Comparison of ENCODE assay signal across 14 cellular contexts in the genomic region with DNA sequence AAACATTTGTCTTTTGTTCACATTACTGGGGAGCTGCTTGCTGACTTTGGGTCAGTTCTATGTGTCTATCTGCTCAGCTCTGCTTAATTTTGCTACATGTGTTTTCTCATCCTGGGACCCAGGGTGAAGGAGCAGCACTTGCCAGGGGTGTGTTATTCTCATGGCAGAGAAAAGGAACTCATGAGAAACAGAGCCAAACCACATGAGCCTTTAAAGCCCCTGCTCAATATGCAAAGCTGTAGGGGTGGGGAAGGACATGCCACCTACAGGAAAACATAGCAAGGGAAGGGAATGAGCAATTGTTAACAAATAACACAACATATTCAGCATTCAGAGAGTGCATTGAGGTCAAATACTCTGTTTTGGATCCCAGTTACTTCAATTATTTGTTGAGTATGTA.
DNase-seq lines count a peak whose midpoint lies in the region; ATAC-seq and TF ChIP-seq lines count a peak whose summit lies in the region.
"Had no signal": no experiment of that assay in that cellular context is flagged by ENCODE, and none has a peak within 500 bp of the region (broad histone marks: within the 10 kb centered on the region; RNA-seq: fewer than 3 reads in every experiment).

No MANE protein-coding gene starts in this region.

- no peaks in the 10 kb centered on the region for H3K79me2 ChIP-seq in neural progenitor cell (ENCODE audit: low read depth)

- POLR2A ChIA-PET in activated CD8-positive, alpha-beta T cell treated with anti-CD3 and anti-CD28 coated beads, Interleukin-2, amount 10 ng/mL, durations not matched to agents 7 days and 5 days (lab: Charles Lee) = no interaction called here

- no peaks in the 10 kb centered on the region for H4K20me1 ChIP-seq in neural progenitor cell (ENCODE audit: low read depth)

- no peak overlapping the region for H3K9ac ChIP-seq in neural progenitor cell

- H3K4me1 Mint-ChIP-seq in neural progenitor cell = no peaks in the 10 kb centered on the region
- H3K4me1 Mint-ChIP-seq in activated CD8-positive, alpha-beta T cell treated with anti-CD3 and anti-CD28 coated beads, Interleukin-2, amount 10 ng/mL, durations not matched to agents 7 days and 5 days (ENCODE audit: low read depth) = no peaks in the 10 kb centered on the region

- H3K9me3 ChIP-seq in neural progenitor cell (ENCODE audit: low read depth) (no peaks in the 10 kb centered on the region), psoas muscle (no peaks in the 10 kb centered on the region)
- H3K9me3 ChIP-seq: Caco-2 had no signal

- peaks cover 5% of the 10 kb centered on the region for H3K4me1 ChIP-seq in neural progenitor cell
- no peaks in the 10 kb centered on the region for H3K4me1 ChIP-seq in psoas muscle
- H3K4me1 ChIP-seq: Caco-2 had no signal

- no peak overlapping the region for H2AFZ ChIP-seq in neural progenitor cell (replicated peaks)

- H3K36me3 ChIP-seq in H7 (replicated peaks; ENCODE audit: control insufficient read depth, insufficient read depth, low read length) = no peaks in the 10 kb centered on the region
- no peaks in the 10 kb centered on the region for H3K36me3 ChIP-seq in neural progenitor cell
- H3K36me3 ChIP-seq in psoas muscle (ENCODE audit: insufficient read depth in 1 of 2, low read depth in 1 of 2) = no peaks in the 10 kb centered on the region

- ATAC-seq in psoas muscle = no peak
- ATAC-seq in activated CD8-positive, alpha-beta T cell treated with anti-CD3 and anti-CD28 coated beads, Interleukin-2, amount 10 ng/mL, durations not matched to agents 7 days and 5 days = no peak
- ATAC-seq: GM12878 had no signal

- CTCF ChIA-PET in activated CD8-positive, alpha-beta T cell treated with anti-CD3 and anti-CD28 coated beads, Interleukin-2, amount 10 ng/mL, durations not matched to agents 7 days and 5 days (lab: Charles Lee) = no interaction called here

- DNase-seq in H7 (peak; percentile 22), NCI-H446 treated with DMSO at 0.1 percent for 48 hours (lab: John Stamatoyannopoulos, UW) (peak; percentile 1), astrocyte of the hippocampus (ENCODE audit: low read depth, low spot score) (peak; percentile 48), neural progenitor cell (ENCODE audit: low spot score) (peak; percentile 18), psoas muscle (no peak), EL (no peak)
- DNase-seq in activated CD8-positive, alpha-beta T cell treated with anti-CD3 and anti-CD28 coated beads, Interleukin-2, amount 10 ng/mL, durations not matched to agents 7 days and 5 days = no peak
- DNase-seq: AML-193; Caco-2; CD4-positive, alpha-beta T cell; DMS79 treated with DMSO at 0.1 percent for 48 hours; HCEC 1CT had no signal

- H3K27me3 Mint-ChIP-seq in neural progenitor cell (ENCODE audit: insufficient read depth, low read depth) = peaks cover 3% of the 10 kb centered on the region
- H3K27me3 Mint-ChIP-seq in activated CD8-positive, alpha-beta T cell treated with anti-CD3 and anti-CD28 coated beads, Interleukin-2, amount 10 ng/mL, durations not matched to agents 7 days and 5 days (ENCODE audit: low read depth) = no peaks in the 10 kb centered on the region

- H3F3A ChIP-seq in neural progenitor cell (ENCODE audit: low read depth) = no peaks in the 10 kb centered on the region

- intact Hi-C loops in psoas muscle (cut with DNase I) = no loop called here

- no peaks in the 10 kb centered on the region for H3K27me3 ChIP-seq in H7 (ENCODE audit: control insufficient read depth, insufficient read depth, low read length)
- H3K27me3 ChIP-seq in neural progenitor cell = no peaks in the 10 kb centered on the region
- no peaks in the 10 kb centered on the region for H3K27me3 ChIP-seq in psoas muscle (ENCODE audit: insufficient read depth in 3 of 3, low read length in 2 of 3)

- H3K4me3 Mint-ChIP-seq in neural progenitor cell = no peak overlapping the region
- H3K4me3 Mint-ChIP-seq in activated CD8-positive, alpha-beta T cell treated with anti-CD3 and anti-CD28 coated beads, Interleukin-2, amount 10 ng/mL, durations not matched to agents 7 days and 5 days = no peak overlapping the region
- H3K4me3 Mint-ChIP-seq: CD4-positive, alpha-beta T cell had no signal

- no peaks in the 10 kb centered on the region for H3K36me3 Mint-ChIP-seq in neural progenitor cell
- no peaks in the 10 kb centered on the region for H3K36me3 Mint-ChIP-seq in activated CD8-positive, alpha-beta T cell treated with anti-CD3 and anti-CD28 coated beads, Interleukin-2, amount 10 ng/mL, durations not matched to agents 7 days and 5 days (ENCODE audit: low read depth)

- no peak overlapping the region for H3K27ac ChIP-seq in neural progenitor cell
- H3K27ac ChIP-seq in psoas muscle = no peak overlapping the region
- H3K27ac ChIP-seq: C4-2B had no signal

- TF ChIP-seq CTCF in neural progenitor cell (IDR thresholded peaks at IDR 0.05) (no peak), psoas muscle (IDR thresholded peaks at IDR 0.05) (no peak)

- no peak overlapping the region for H3K27ac Mint-ChIP-seq in neural progenitor cell
- no peak overlapping the region for H3K27ac Mint-ChIP-seq in activated CD8-positive, alpha-beta T cell treated with anti-CD3 and anti-CD28 coated beads, Interleukin-2, amount 10 ng/mL, durations not matched to agents 7 days and 5 days
- H3K27ac Mint-ChIP-seq: CD4-positive, alpha-beta T cell had no signal

- no peaks in the 10 kb centered on the region for H3K9me3 Mint-ChIP-seq in neural progenitor cell
- no peaks in the 10 kb centered on the region for H3K9me3 Mint-ChIP-seq in activated CD8-positive, alpha-beta T cell treated with anti-CD3 and anti-CD28 coated beads, Interleukin-2, amount 10 ng/mL, durations not matched to agents 7 days and 5 days (ENCODE audit: insufficient read depth)

- H3K4me3 ChIP-seq in H7 (ENCODE audit: insufficient read depth, low read depth, low read length) = no peak overlapping the region
- no peak overlapping the region for H3K4me3 ChIP-seq in neural progenitor cell
- H3K4me3 ChIP-seq in psoas muscle = no peak overlapping the region
- H3K4me3 ChIP-seq: GM12878 had no signal

- no peak overlapping the region for H3K4me2 ChIP-seq in neural progenitor cell

Comparison
In these comparisons a context has a peak if more than half of its experiments do, and no peak if none do; other contexts are left out.
1. DNase-seq: peak in H7 (single experiment), NCI-H446 treated with DMSO at 0.1 percent for 48 hours (single experiment), astrocyte of the hippocampus (single experiment) and neural progenitor cell (single experiment); none in psoas muscle (0 of 2), EL (single experiment) and activated CD8-positive, alpha-beta T cell treated with anti-CD3 and anti-CD28 coated beads, Interleukin-2, amount 10 ng/mL, durations not matched to agents 7 days and 5 days (single experiment).